ENCODE assay signal across 27 cellular contexts in the genomic region with DNA sequence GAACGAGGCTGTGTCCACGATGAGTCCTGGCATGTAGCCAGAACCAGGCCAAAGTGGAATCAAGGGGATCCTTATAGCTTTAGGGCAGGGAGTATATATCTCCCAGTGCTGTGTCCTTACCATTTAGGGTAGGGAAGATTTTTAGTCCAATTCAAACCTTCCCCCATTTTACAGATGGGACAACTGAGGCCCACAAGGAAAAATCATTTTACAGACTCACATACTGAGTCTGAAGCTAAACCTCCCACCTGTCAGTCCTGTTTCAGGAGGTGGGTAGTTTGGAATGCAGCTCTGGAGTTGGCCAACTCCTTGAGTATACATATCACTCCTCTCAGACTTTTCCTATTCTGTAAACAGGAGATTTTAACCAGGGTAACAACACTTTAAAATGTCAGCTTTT. TPM values are rescaled to one million over a fixed set of nuclear protein-coding genes. Genes with fewer than 3 reads are reported as not detected.
DNase-seq lines count a peak whose midpoint lies in the region; ATAC-seq and TF ChIP-seq lines count a peak whose summit lies in the region.
"Had no signal": no experiment of that assay in that cellular context is flagged by ENCODE, and none has a peak within 500 bp of the region (broad histone marks: within the 10 kb centered on the region; RNA-seq: fewer than 3 reads in every experiment).

No MANE protein-coding gene starts in this region.

- CTCF ChIA-PET in activated CD4-positive, alpha-beta memory T cell treated with anti-CD3 and anti-CD28 coated beads, Interleukin-2, amount 10 ng/mL, durations not matched to agents 7 days and 5 days (lab: Charles Lee) = no interaction called here
- CTCF ChIA-PET in activated CD4-positive, alpha-beta memory T cell treated with anti-CD3 and anti-CD28 coated beads for 36 hours (lab: Charles Lee) = interaction anchor here (0.9 kb wide), 1 partner anchor 43 kb away, joined by 3 read pairs; no protein-coding TSS in a partner anchor
- CTCF ChIA-PET in naive thymus-derived CD4-positive, alpha-beta T cell (lab: Charles Lee) = no interaction called here

- H3K27me3 ChIP-seq in BLaER1 treated with 17β-estradiol and CSF1 and Interleukin-3, amounts not matched to agents 10 nM and 100 nM = no peaks in the 10 kb centered on the region
- H3K27me3 ChIP-seq in naive thymus-derived CD4-positive, alpha-beta T cell (ENCODE audit: control insufficient read depth in 2 of 2, insufficient read depth in 2 of 2, low read length in 2 of 2) = no peaks in the 10 kb centered on the region
- H3K27me3 ChIP-seq: vagina had no signal

- peak overlapping the region; percentile 34 for H3K27ac Mint-ChIP-seq in activated CD4-positive, alpha-beta memory T cell treated with anti-CD3 and anti-CD28 coated beads, Interleukin-2, amount 10 ng/mL, durations not matched to agents 7 days and 5 days
- no peak overlapping the region for H3K27ac Mint-ChIP-seq in activated CD4-positive, alpha-beta memory T cell treated with anti-CD3 and anti-CD28 coated beads for 36 hours
- peak overlapping the region; percentile 24 for H3K27ac Mint-ChIP-seq in activated naive CD8-positive, alpha-beta T cell
- H3K27ac Mint-ChIP-seq in natural killer cell = peak overlapping the region; percentile 81 to 91
- H3K27ac Mint-ChIP-seq in naive thymus-derived CD4-positive, alpha-beta T cell = peak overlapping the region in 1 of 9 donors; percentile 41
- H3K27ac Mint-ChIP-seq: nephron progenitor cell had no signal

- peaks cover 13 to 39% (median 23%) of the 10 kb centered on the region in 11 experiments; a peak in 21 of 22 replicates for H3K36me3 ChIP-seq in BLaER1 treated with 17β-estradiol and CSF1 and Interleukin-3, amounts not matched to agents 10 nM and 100 nM
- H3K36me3 ChIP-seq in naive thymus-derived CD4-positive, alpha-beta T cell (ENCODE audit: control insufficient read depth in 2 of 3, insufficient read depth in 3 of 3, low read length in 3 of 3) = peaks cover 0 to 14% (median 0%) of the 10 kb centered on the region in 3 experiments
- H3K36me3 ChIP-seq: HAP-1 had no signal

- no peak overlapping the region for H3K9ac ChIP-seq in BLaER1 treated with 17β-estradiol and CSF1 and Interleukin-3, amounts not matched to agents 10 nM and 100 nM

- peaks cover 84 to 99% (median 93%) of the 10 kb centered on the region in 10 experiments for H3K4me1 ChIP-seq in BLaER1 treated with 17β-estradiol and CSF1 and Interleukin-3, amounts not matched to agents 10 nM and 100 nM
- peaks cover 0 to 13% of the 10 kb centered on the region in 2 donors for H3K4me1 ChIP-seq in naive thymus-derived CD4-positive, alpha-beta T cell (ENCODE audit: control insufficient read depth in 2 of 2, insufficient read depth in 2 of 2, low read length in 2 of 2)
- H3K4me1 ChIP-seq: HAP-1 had no signal

- intact Hi-C loops in activated CD4-positive, alpha-beta memory T cell treated with anti-CD3 and anti-CD28 coated beads for 36 hours (cut with micrococcal nuclease) = no loop called here
- intact Hi-C loops in natural killer cell (cut with micrococcal nuclease) = loop anchor here (5.0 kb wide), 2 partner anchors 42 to 43 kb away; no protein-coding TSS in a partner anchor
- intact Hi-C loops in naive thymus-derived CD4-positive, alpha-beta T cell (cut with micrococcal nuclease) = no loop called here

- no peak for DNase-seq in activated CD4-positive, alpha-beta memory T cell treated with anti-CD3 and anti-CD28 coated beads, Interleukin-2, amount 10 ng/mL, durations not matched to agents 7 days and 5 days
- DNase-seq in activated CD4-positive, alpha-beta memory T cell treated with anti-CD3 and anti-CD28 coated beads for 36 hours = no peak
- no peak for DNase-seq in natural killer cell
- DNase-seq in naive thymus-derived CD4-positive, alpha-beta T cell = no peak
- DNase-seq in stimulated activated naive CD4-positive, alpha-beta T cell treated with Interleukin-2 at 50 U/mL for 16 hours (lab: John Stamatoyannopoulos, UW) = no peak
- DNase-seq in HuH-7.5 (ENCODE audit: low spot score) = no peak
- DNase-seq: activated CD4-positive, CD25-positive, alpha-beta regulatory T cell treated with anti-CD3 and anti-CD28 coated beads, Interleukin-2, amount 50 U/mL, for 72 hours; activated effector memory CD4-positive, alpha-beta T cell treated with anti-CD3 and anti-CD28 coated beads, Interleukin-2, amount 50 U/mL, for 16 hours; activated T-cell treated with anti-CD3 and anti-CD28 coated beads, Interleukin-2, amount 50 U/mL, for 1 hour; CD4-positive, alpha-beta T cell; central memory CD4-positive, alpha-beta T cell; cortex of kidney; erythroblast; head of caudate nucleus; MV-4-11; NCI-H146; NCI-H774; nephron progenitor cell; SHP77 treated with DMSO at 0.1 percent for 48 hours; small intestine; stimulated activated naive CD4-positive, alpha-beta T cell; T-helper 2 cell had no signal

- H3K9me3 ChIP-seq in BLaER1 treated with 17β-estradiol and CSF1 and Interleukin-3, amounts not matched to agents 10 nM and 100 nM (replicated peaks in 1 of 11) = peaks cover 0 to 9% (median 0%) of the 10 kb centered on the region in 11 experiments; a peak in 6 of 22 replicates
- H3K9me3 ChIP-seq in naive thymus-derived CD4-positive, alpha-beta T cell (ENCODE audit: control insufficient read depth in 2 of 3, low read length in 3 of 3) = no peaks in the 10 kb centered on the region
- H3K9me3 ChIP-seq: HAP-1, vagina had no signal

- peaks cover 0 to 50% (median 2%) of the 10 kb centered on the region in 11 experiments; a peak in 11 of 22 replicates for H4K20me1 ChIP-seq in BLaER1 treated with 17β-estradiol and CSF1 and Interleukin-3, amounts not matched to agents 10 nM and 100 nM

- no peak overlapping the region for H3K4me3 Mint-ChIP-seq in activated CD4-positive, alpha-beta memory T cell treated with anti-CD3 and anti-CD28 coated beads, Interleukin-2, amount 10 ng/mL, durations not matched to agents 7 days and 5 days
- H3K4me3 Mint-ChIP-seq in activated CD4-positive, alpha-beta memory T cell treated with anti-CD3 and anti-CD28 coated beads for 36 hours = no peak overlapping the region
- H3K4me3 Mint-ChIP-seq in activated naive CD8-positive, alpha-beta T cell = no peak overlapping the region
- H3K4me3 Mint-ChIP-seq in natural killer cell = peak overlapping the region; percentile 57
- no peak overlapping the region for H3K4me3 Mint-ChIP-seq in naive thymus-derived CD4-positive, alpha-beta T cell
- H3K4me3 Mint-ChIP-seq: CD4-positive, alpha-beta T cell; nephron progenitor cell had no signal

- H3K27me3 Mint-ChIP-seq in activated CD4-positive, alpha-beta memory T cell treated with anti-CD3 and anti-CD28 coated beads, Interleukin-2, amount 10 ng/mL, durations not matched to agents 7 days and 5 days = no peaks in the 10 kb centered on the region
- no peaks in the 10 kb centered on the region for H3K27me3 Mint-ChIP-seq in activated CD4-positive, alpha-beta memory T cell treated with anti-CD3 and anti-CD28 coated beads for 36 hours
- H3K27me3 Mint-ChIP-seq in activated naive CD8-positive, alpha-beta T cell = no peaks in the 10 kb centered on the region
- no peaks in the 10 kb centered on the region for H3K27me3 Mint-ChIP-seq in natural killer cell (ENCODE audit: low read depth in 2 of 2)
- H3K27me3 Mint-ChIP-seq in naive thymus-derived CD4-positive, alpha-beta T cell = no peaks in the 10 kb centered on the region
- H3K27me3 Mint-ChIP-seq: CD4-positive, alpha-beta T cell had no signal

- POLR2A ChIA-PET in activated CD4-positive, alpha-beta memory T cell treated with anti-CD3 and anti-CD28 coated beads, Interleukin-2, amount 10 ng/mL, durations not matched to agents 7 days and 5 days (lab: Charles Lee) = interaction anchor here (1.1 to 1.5 kb wide), 2 partner anchors 8 to 10 kb away, joined by 3 read pairs; no protein-coding TSS in a partner anchor
- POLR2A ChIA-PET in activated CD4-positive, alpha-beta memory T cell treated with anti-CD3 and anti-CD28 coated beads for 36 hours (lab: Charles Lee) = no interaction called here
- POLR2A ChIA-PET in naive thymus-derived CD4-positive, alpha-beta T cell (lab: Charles Lee) = interaction anchor here (1.0 kb wide), 1 partner anchor 42 kb away, joined by 3 read pairs; no protein-coding TSS in a partner anchor

- H3K4me1 Mint-ChIP-seq in activated CD4-positive, alpha-beta memory T cell treated with anti-CD3 and anti-CD28 coated beads, Interleukin-2, amount 10 ng/mL, durations not matched to agents 7 days and 5 days = peaks cover 61% of the 10 kb centered on the region
- peaks cover 26% of the 10 kb centered on the region for H3K4me1 Mint-ChIP-seq in activated CD4-positive, alpha-beta memory T cell treated with anti-CD3 and anti-CD28 coated beads for 36 hours (ENCODE audit: low read depth)
- peaks cover 45% of the 10 kb centered on the region for H3K4me1 Mint-ChIP-seq in activated naive CD8-positive, alpha-beta T cell (ENCODE audit: low read depth)
- H3K4me1 Mint-ChIP-seq in natural killer cell = peaks cover 65 to 69% of the 10 kb centered on the region in 2 donors
- peaks cover 4 to 56% (median 14%) of the 10 kb centered on the region in 7 donors for H3K4me1 Mint-ChIP-seq in naive thymus-derived CD4-positive, alpha-beta T cell

- no peak for TF ChIP-seq CTCF in natural killer cell (IDR thresholded peaks at IDR 0.05)

- no peak for ATAC-seq in natural killer cell
- no peak for ATAC-seq in naive thymus-derived CD4-positive, alpha-beta T cell

- H3K9me3 Mint-ChIP-seq in activated CD4-positive, alpha-beta memory T cell treated with anti-CD3 and anti-CD28 coated beads, Interleukin-2, amount 10 ng/mL, durations not matched to agents 7 days and 5 days = peaks cover 7% of the 10 kb centered on the region
- H3K9me3 Mint-ChIP-seq in activated CD4-positive, alpha-beta memory T cell treated with anti-CD3 and anti-CD28 coated beads for 36 hours = peaks cover 4% of the 10 kb centered on the region
- no peaks in the 10 kb centered on the region for H3K9me3 Mint-ChIP-seq in activated naive CD8-positive, alpha-beta T cell (ENCODE audit: low read depth)
- H3K9me3 Mint-ChIP-seq in natural killer cell = no peaks in the 10 kb centered on the region
- H3K9me3 Mint-ChIP-seq in naive thymus-derived CD4-positive, alpha-beta T cell = peaks cover 0 to 5% (median 0%) of the 10 kb centered on the region in 11 donors
- H3K9me3 Mint-ChIP-seq: CD4-positive, alpha-beta T cell; nephron progenitor cell had no signal

- H3K4me2 ChIP-seq in BLaER1 treated with 17β-estradiol and CSF1 and Interleukin-3, amounts not matched to agents 10 nM and 100 nM = peak overlapping the region; percentile 71 to 90 (median 79); a peak in 15 of 22 replicates

- H3K27ac ChIP-seq in BLaER1 treated with 17β-estradiol and CSF1 and Interleukin-3, amounts not matched to agents 10 nM and 100 nM = peak overlapping the region in 4 of 11 experiments; percentile 63 to 78 (median 70); a peak in 4 of 22 replicates
- no peak overlapping the region for H3K27ac ChIP-seq in naive thymus-derived CD4-positive, alpha-beta T cell (ENCODE audit: low read depth, low read length)
- H3K27ac ChIP-seq: vagina had no signal

- H3K36me3 Mint-ChIP-seq in activated CD4-positive, alpha-beta memory T cell treated with anti-CD3 and anti-CD28 coated beads, Interleukin-2, amount 10 ng/mL, durations not matched to agents 7 days and 5 days (ENCODE audit: low read depth) = peaks cover 46% of the 10 kb centered on the region
- peaks cover 13% of the 10 kb centered on the region for H3K36me3 Mint-ChIP-seq in activated CD4-positive, alpha-beta memory T cell treated with anti-CD3 and anti-CD28 coated beads for 36 hours
- peaks cover 9% of the 10 kb centered on the region for H3K36me3 Mint-ChIP-seq in activated naive CD8-positive, alpha-beta T cell
- peaks cover 6% of the 10 kb centered on the region for H3K36me3 Mint-ChIP-seq in natural killer cell
- H3K36me3 Mint-ChIP-seq in naive thymus-derived CD4-positive, alpha-beta T cell = peaks cover 0 to 18% (median 7%) of the 10 kb centered on the region in 5 donors

- no peak overlapping the region for H3K4me3 ChIP-seq in BLaER1 treated with 17β-estradiol and CSF1 and Interleukin-3, amounts not matched to agents 10 nM and 100 nM
- H3K4me3 ChIP-seq in naive thymus-derived CD4-positive, alpha-beta T cell (ENCODE audit: low read length) = no peak overlapping the region
- H3K4me3 ChIP-seq: HAP-1, lung, vagina had no signal

RNA-seq across cellular contexts. Expression of a gene that starts 33.1 kb away (rescaled TPM):
- total RNA-seq in activated CD4-positive, alpha-beta memory T cell treated with anti-CD3 and anti-CD28 coated beads, Interleukin-2, amount 10 ng/mL, durations not matched to agents 7 days and 5 days = 10 to 100 TPM; 50.8 to 55.5 TPM
- total RNA-seq in activated CD4-positive, alpha-beta memory T cell treated with anti-CD3 and anti-CD28 coated beads for 36 hours = 10 to 100 TPM; 41.1 to 43.0 TPM
- 100 to 1,000 TPM; 108 to 131 (median 124) TPM for total RNA-seq in natural killer cell
- total RNA-seq in naive thymus-derived CD4-positive, alpha-beta T cell = 100 to 1,000 TPM in 1 of 5 experiments, 10 to 100 TPM in 4; 63.6 to 107 (median 72.9) TPM
- polyA plus RNA-seq in naive thymus-derived CD4-positive, alpha-beta T cell = 10 to 100 TPM; 25.8 to 45.8 TPM

RNA-seq across cellular contexts. Expression of a gene that starts 44.5 kb away (rescaled TPM):
- total RNA-seq in activated CD4-positive, alpha-beta memory T cell treated with anti-CD3 and anti-CD28 coated beads, Interleukin-2, amount 10 ng/mL, durations not matched to agents 7 days and 5 days = 10 to 100 TPM; 55.4 to 60.8 TPM
- 10 to 100 TPM; 27.9 to 31.2 TPM for total RNA-seq in activated CD4-positive, alpha-beta memory T cell treated with anti-CD3 and anti-CD28 coated beads for 36 hours
- 100 to 1,000 TPM; 145 to 206 (median 155) TPM for total RNA-seq in natural killer cell
- total RNA-seq in naive thymus-derived CD4-positive, alpha-beta T cell = 10 to 100 TPM; 16.7 to 44.8 (median 20.6) TPM
- 10 to 100 TPM; 14.4 to 30.5 TPM for polyA plus RNA-seq in naive thymus-derived CD4-positive, alpha-beta T cell
